Comparison of ENCODE assay signal across 13 cellular contexts in genomic region chr10:57627642-57628178, GRCh38.
"Had no signal": no experiment of that assay in that cellular context is flagged by ENCODE, and none has a peak within 500 bp of the region (broad histone marks: within the 10 kb centered on the region; RNA-seq: fewer than 3 reads in every experiment).

No MANE protein-coding gene starts in this region.

- H3K27me3 Mint-ChIP-seq: activated CD4-positive, alpha-beta memory T cell treated with anti-CD3 and anti-CD28 coated beads, Interleukin-2, amount 10 ng/mL, durations not matched to agents 7 days and 5 days; activated naive CD8-positive, alpha-beta T cell treated with anti-CD3 and anti-CD28 coated beads, Interleukin-2, amount 10 ng/mL, durations not matched to agents 7 days and 5 days; stimulated activated naive CD8-positive, alpha-beta T cell treated with anti-CD3 and anti-CD28 coated beads, Interleukin-15, amount 100 ng/mL, for 72 hours had no signal

- H2AFZ ChIP-seq: parathyroid adenoma had no signal

- H3K4me1 Mint-ChIP-seq: activated CD4-positive, alpha-beta memory T cell treated with anti-CD3 and anti-CD28 coated beads, Interleukin-2, amount 10 ng/mL, durations not matched to agents 7 days and 5 days; activated naive CD8-positive, alpha-beta T cell treated with anti-CD3 and anti-CD28 coated beads, Interleukin-2, amount 10 ng/mL, durations not matched to agents 7 days and 5 days; stimulated activated naive CD8-positive, alpha-beta T cell treated with anti-CD3 and anti-CD28 coated beads, Interleukin-15, amount 100 ng/mL, for 72 hours had no signal

- H3K27me3 ChIP-seq: testis had no signal

- H3K79me2 ChIP-seq: parathyroid adenoma had no signal

- H3K9me3 ChIP-seq: testis had no signal

- H3K4me3 ChIP-seq: testis had no signal

- ATAC-seq: activated T-cell treated with anti-CD3 and anti-CD28 coated beads, Interleukin-2, amount 50 U/mL, for 72 hours; stimulated activated naive CD8-positive, alpha-beta T cell treated with anti-CD3 and anti-CD28 coated beads, Interleukin-15, amount 100 ng/mL, for 72 hours had no signal

- H3K27ac Mint-ChIP-seq: activated CD4-positive, alpha-beta memory T cell treated with anti-CD3 and anti-CD28 coated beads, Interleukin-2, amount 10 ng/mL, durations not matched to agents 7 days and 5 days; activated naive CD8-positive, alpha-beta T cell treated with anti-CD3 and anti-CD28 coated beads, Interleukin-2, amount 10 ng/mL, durations not matched to agents 7 days and 5 days; activated T-cell treated with anti-CD3 and anti-CD28 coated beads, Interleukin-2, amount 50 U/mL, for 72 hours; mesothelial cell of epicardium; stimulated activated naive CD8-positive, alpha-beta T cell treated with anti-CD3 and anti-CD28 coated beads, Interleukin-15, amount 100 ng/mL, for 72 hours had no signal

- H3K27ac ChIP-seq: parathyroid adenoma, testis had no signal

- H3K36me3 Mint-ChIP-seq: activated naive CD8-positive, alpha-beta T cell treated with anti-CD3 and anti-CD28 coated beads, Interleukin-2, amount 10 ng/mL, durations not matched to agents 7 days and 5 days; mesothelial cell of epicardium had no signal

- H3K4me3 Mint-ChIP-seq: activated CD4-positive, alpha-beta memory T cell treated with anti-CD3 and anti-CD28 coated beads, Interleukin-2, amount 10 ng/mL, durations not matched to agents 7 days and 5 days; activated naive CD8-positive, alpha-beta T cell treated with anti-CD3 and anti-CD28 coated beads, Interleukin-2, amount 10 ng/mL, durations not matched to agents 7 days and 5 days; activated T-cell treated with anti-CD3 and anti-CD28 coated beads, Interleukin-2, amount 50 U/mL, for 72 hours; mesothelial cell of epicardium; stimulated activated naive CD8-positive, alpha-beta T cell treated with anti-CD3 and anti-CD28 coated beads, Interleukin-15, amount 100 ng/mL, for 72 hours had no signal

- H3K4me1 ChIP-seq: parathyroid adenoma, testis had no signal

- H3K9me3 Mint-ChIP-seq: activated CD4-positive, alpha-beta memory T cell treated with anti-CD3 and anti-CD28 coated beads, Interleukin-2, amount 10 ng/mL, durations not matched to agents 7 days and 5 days; activated naive CD8-positive, alpha-beta T cell treated with anti-CD3 and anti-CD28 coated beads, Interleukin-2, amount 10 ng/mL, durations not matched to agents 7 days and 5 days; mesothelial cell of epicardium had no signal

- H3K9ac ChIP-seq: parathyroid adenoma had no signal

- DNase-seq: activated CD4-positive, alpha-beta memory T cell treated with anti-CD3 and anti-CD28 coated beads, Interleukin-2, amount 10 ng/mL, durations not matched to agents 7 days and 5 days; activated naive CD8-positive, alpha-beta T cell treated with anti-CD3 and anti-CD28 coated beads, Interleukin-2, amount 10 ng/mL, durations not matched to agents 7 days and 5 days; activated T-cell treated with anti-CD3 and anti-CD28 coated beads, Interleukin-2, amount 50 U/mL, for 72 hours; anterior cingulate cortex; hypothalamus; kidney; stimulated activated CD4-positive, alpha-beta T cell treated with anti-CD3 and anti-CD28 coated beads, Interleukin-15, amount 100 ng/mL, for 24 hours; stimulated activated CD4-positive, alpha-beta T cell treated with anti-CD3 and anti-CD28 coated beads, Interleukin-4, amount 100 ng/mL, for 4 hours; stimulated activated naive CD8-positive, alpha-beta T cell treated with anti-CD3 and anti-CD28 coated beads, Interleukin-15, amount 100 ng/mL, for 72 hours; T-helper 9 cell; testis had no signal
